1 cellular context compared by ENCODE assay signal in genomic region chr20:25204550-25205276, GRCh38.
TF ChIP-seq lines count a peak whose summit lies in the region.

No MANE protein-coding gene starts in this region.

TF ChIP-seq in GM12878, 131 proteins besides CTCF, POLR2A, EP300 and RAD21:
- TF ChIP-seq RELA (IDR thresholded peaks at IDR 0.05; ENCODE audit: borderline replicate concordance, partially characterized antibody) (no peak), ZNF687 (IDR thresholded peaks at IDR 0.05) (no peak), PAX5 (IDR thresholded peaks at IDR 0.05; ENCODE audit: borderline replicate concordance, low read depth, low read length) (no peak)
